ENCODE assay signal across 8 cellular contexts in the genomic region with DNA sequence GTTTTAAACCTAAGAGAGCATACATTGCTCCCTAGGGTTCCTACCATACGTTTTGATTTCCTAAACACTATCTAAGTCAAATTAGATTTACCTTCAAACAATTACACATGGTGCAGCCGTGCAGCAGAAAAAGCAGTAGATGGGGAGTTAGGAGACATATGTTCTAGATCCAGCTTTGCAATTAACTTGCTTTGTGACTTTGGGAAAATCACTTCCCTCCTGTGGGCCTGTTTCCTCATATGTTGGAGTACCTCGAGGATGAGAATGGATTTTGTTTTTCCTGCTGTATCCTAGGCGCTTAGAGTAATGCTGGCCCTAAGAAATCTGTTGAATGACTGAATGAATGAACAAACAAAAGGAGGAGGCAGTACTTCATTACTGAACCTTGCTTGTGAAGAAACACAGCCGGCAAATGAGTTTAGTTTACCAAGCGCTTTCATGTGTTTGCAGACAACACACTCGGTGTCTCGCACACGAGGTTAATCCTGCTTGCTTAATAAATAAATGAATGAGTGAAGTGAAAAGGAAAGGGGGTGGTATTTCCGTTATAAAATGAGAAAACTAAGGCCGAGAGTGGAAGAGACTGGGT. TPM values are rescaled to one million over a fixed set of nuclear protein-coding genes. Genes with fewer than 3 reads are reported as not detected.
DNase-seq lines count a peak whose midpoint lies in the region; ATAC-seq and TF ChIP-seq lines count a peak whose summit lies in the region.

No MANE protein-coding gene starts in this region.

- peaks cover 2 to 15% of the 10 kb centered on the region in 2 donors for H3K36me3 ChIP-seq in lung (ENCODE audit: control insufficient read depth in 2 of 2, insufficient read depth in 2 of 2, low read length in 2 of 2)
- peaks cover under 1 to 6% of the 10 kb centered on the region in 2 donors for H3K36me3 ChIP-seq in aorta (ENCODE audit: control insufficient read depth in 1 of 2, insufficient read depth in 2 of 2, low read length in 1 of 2)

- WGBS in lung, 2 donors = 5 to 6% methylated on average over 11 of the region's 11 CpGs
- WGBS in aorta, 2 donors = 3 to 4% methylated on average over 11 of the region's 11 CpGs

- H3K27ac Mint-ChIP-seq in activated CD4-positive, alpha-beta T cell treated with anti-CD3 and anti-CD28 coated beads, Interleukin-2, amount 10 ng/mL, durations not matched to agents 24 days and 14 days = peak overlapping the region; percentile 98
- peak overlapping the region; percentile 81 to 99 (median 98) for H3K27ac Mint-ChIP-seq in IgD-negative memory B cell

- H3K36me3 Mint-ChIP-seq in activated CD4-positive, alpha-beta T cell treated with anti-CD3 and anti-CD28 coated beads, Interleukin-2, amount 10 ng/mL, durations not matched to agents 24 days and 14 days (ENCODE audit: low read depth) = peaks cover 80% of the 10 kb centered on the region
- H3K36me3 Mint-ChIP-seq in IgD-negative memory B cell = peaks cover 26% of the 10 kb centered on the region

- H3K27ac ChIP-seq in lung (ENCODE audit: low read depth in 1 of 2, low read length in 1 of 2) = peak overlapping the region; percentile 45 to 96
- peak overlapping the region in 1 of 2 donors; percentile 73 for H3K27ac ChIP-seq in aorta (ENCODE audit: low read depth in 1 of 2, low read length in 2 of 2)

- H3K27me3 ChIP-seq in lung (ENCODE audit: control insufficient read depth, insufficient read depth) (no peaks in the 10 kb centered on the region), aorta (ENCODE audit: control insufficient read depth in 1 of 2, insufficient read depth in 2 of 2, low read length in 1 of 2) (no peaks in the 10 kb centered on the region)

- H3K4me3 ChIP-seq in astrocyte of the spinal cord (ENCODE audit: low read depth, low read length) (peak overlapping the region; percentile 59), lung (peak overlapping the region; percentile 76), aorta (ENCODE audit: low read length in 2 of 2) (peak overlapping the region; percentile 86 to 99)

- intact Hi-C loops in activated CD4-positive, alpha-beta T cell treated with anti-CD3 and anti-CD28 coated beads, Interleukin-2, amount 10 ng/mL, durations not matched to agents 24 days and 14 days (cut with micrococcal nuclease) = loop anchor here (1.0 to 2.0 kb wide), 3 partner anchors 135 to 1299 kb away; a partner anchor contains a TSS
- intact Hi-C loops in aorta (cut with DNase I) = loop anchor here in 1 of 2 donors (5.0 to 10.0 kb wide), 3 partner anchors 57 to 1043 kb away; a partner anchor contains a TSS

- peaks cover 34% of the 10 kb centered on the region for H3K9me3 Mint-ChIP-seq in activated CD4-positive, alpha-beta T cell treated with anti-CD3 and anti-CD28 coated beads, Interleukin-2, amount 10 ng/mL, durations not matched to agents 24 days and 14 days
- H3K9me3 Mint-ChIP-seq in IgD-negative memory B cell = peaks cover 2 to 6% (median 3%) of the 10 kb centered on the region in 3 donors

- DNase-seq in activated CD4-positive, alpha-beta T cell treated with anti-CD3 and anti-CD28 coated beads, Interleukin-2, amount 10 ng/mL, durations not matched to agents 24 days and 14 days = no peak
- DNase-seq in activated CD4-positive, alpha-beta T cell treated with anti-CD3 and anti-CD28 coated beads for 48 hours = no peak
- DNase-seq in astrocyte of the spinal cord (ENCODE audit: low read depth, low spot score) (no peak), lung (ENCODE audit: low spot score) (no peak), aorta (no peak), NCI-H526 treated with DMSO at 0.1 percent for 48 hours (lab: John Stamatoyannopoulos, UW) (no peak), NCI-H2107 (lab: John Stamatoyannopoulos, UW) (no peak)

- no peaks in the 10 kb centered on the region for H3K27me3 Mint-ChIP-seq in activated CD4-positive, alpha-beta T cell treated with anti-CD3 and anti-CD28 coated beads, Interleukin-2, amount 10 ng/mL, durations not matched to agents 24 days and 14 days
- peaks cover 2% of the 10 kb centered on the region for H3K27me3 Mint-ChIP-seq in IgD-negative memory B cell

- peaks cover 43% of the 10 kb centered on the region for H3K4me1 Mint-ChIP-seq in activated CD4-positive, alpha-beta T cell treated with anti-CD3 and anti-CD28 coated beads, Interleukin-2, amount 10 ng/mL, durations not matched to agents 24 days and 14 days
- H3K4me1 Mint-ChIP-seq in IgD-negative memory B cell = peaks cover 38 to 68% (median 53%) of the 10 kb centered on the region in 3 donors

- in situ Hi-C loops in astrocyte of the spinal cord (cut with HindIII; ENCODE audit: low sequenced_read_pairs) = no loop called here

- peak overlapping the region; percentile 94 for H3K4me3 Mint-ChIP-seq in activated CD4-positive, alpha-beta T cell treated with anti-CD3 and anti-CD28 coated beads, Interleukin-2, amount 10 ng/mL, durations not matched to agents 24 days and 14 days
- peak overlapping the region; percentile 93 to 100 (median 98) for H3K4me3 Mint-ChIP-seq in IgD-negative memory B cell

- peaks cover 2 to 17% of the 10 kb centered on the region in 2 donors for H3K4me1 ChIP-seq in lung (ENCODE audit: control insufficient read depth in 2 of 2, insufficient read depth in 2 of 2, low read length in 2 of 2)
- peaks cover 0 to 5% of the 10 kb centered on the region in 2 donors for H3K4me1 ChIP-seq in aorta (ENCODE audit: control insufficient read depth in 1 of 2, insufficient read depth in 2 of 2, low read length in 2 of 2)

- no peak for TF ChIP-seq CTCF in astrocyte of the spinal cord (IDR thresholded peaks at IDR 0.05; ENCODE audit: low read depth, low read length)
- no peak for TF ChIP-seq CTCF in lung (IDR thresholded peaks at IDR 0.05; ENCODE audit: control extremely low read depth, extremely low read depth)

- H3K9me3 ChIP-seq in lung (ENCODE audit: control insufficient read depth in 2 of 2, insufficient read depth in 1 of 2, low read length in 1 of 2) (no peaks in the 10 kb centered on the region), aorta (ENCODE audit: control insufficient read depth, low read length) (peaks cover under 1% of the 10 kb centered on the region)

- no peak for ATAC-seq in lung (ENCODE audit: insufficient read depth, low FRiP score)
- ATAC-seq in aorta (ENCODE audit: low FRiP score) = no peak

RNA-seq across cellular contexts. Expression of a gene that starts 0.6 kb away (rescaled TPM):
- 18.6 and 19.8 TPM in 2 replicates for total RNA-seq in activated CD4-positive, alpha-beta T cell treated with anti-CD3 and anti-CD28 coated beads, Interleukin-2, amount 10 ng/mL, durations not matched to agents 24 days and 14 days
- polyA plus RNA-seq in IgD-negative memory B cell = 14.4 TPM
- 10 to 100 TPM in 1 of 2 donors, 1 to 10 TPM in 1; 9.3 to 23.0 TPM for total RNA-seq in lung
- 1 to 10 TPM; 7.9 to 8.3 TPM for polyA plus RNA-seq in lung
- 1 to 10 TPM; 7.6 to 8.9 TPM for total RNA-seq in aorta
- 1 to 10 TPM; 4.4 to 9.5 TPM for polyA plus RNA-seq in aorta

RNA-seq across cellular contexts. Expression of a gene that starts 0.8 kb away (rescaled TPM):
- total RNA-seq in activated CD4-positive, alpha-beta T cell treated with anti-CD3 and anti-CD28 coated beads, Interleukin-2, amount 10 ng/mL, durations not matched to agents 24 days and 14 days = 11.7 and 12.7 TPM in 2 replicates
- polyA plus RNA-seq in IgD-negative memory B cell = 3.8 TPM
- 10 to 100 TPM; 16.8 to 34.1 TPM for total RNA-seq in lung
- polyA plus RNA-seq in lung = 1 to 10 TPM; 5.9 to 6.7 TPM
- total RNA-seq in aorta = 10 to 100 TPM; 20.4 to 23.3 TPM
- 1 to 10 TPM; 5.9 to 8.5 TPM for polyA plus RNA-seq in aorta

RNA-seq across cellular contexts. Expression of a gene that starts 13.0 kb away (rescaled TPM):
- total RNA-seq in activated CD4-positive, alpha-beta T cell treated with anti-CD3 and anti-CD28 coated beads, Interleukin-2, amount 10 ng/mL, durations not matched to agents 24 days and 14 days = 0.07 TPM in 1 of 2 replicates, not detected in the other
- polyA plus RNA-seq in IgD-negative memory B cell (not detected), lung (under 1 TPM; 0.03 to 0.26 TPM), aorta (not detected)
- total RNA-seq in lung (under 1 TPM; 0.17 to 0.37 TPM), aorta (not detected)

RNA-seq across cellular contexts. Expression of a gene that starts 37.7 kb away (rescaled TPM):
- total RNA-seq in activated CD4-positive, alpha-beta T cell treated with anti-CD3 and anti-CD28 coated beads, Interleukin-2, amount 10 ng/mL, durations not matched to agents 24 days and 14 days = not detected in 2 replicates
- polyA plus RNA-seq in IgD-negative memory B cell (0.31 TPM), lung (under 1 TPM; 0.06 to 0.09 TPM), aorta (1,000 to 10,000 TPM in 1 of 2 donors, 1 to 10 TPM in 1; 1.3 to 1,178 TPM)
- total RNA-seq in lung (1 to 10 TPM in 1 of 2 donors, not detected in 1; 1.1 TPM), aorta (not detected)
